In the genomic region with DNA sequence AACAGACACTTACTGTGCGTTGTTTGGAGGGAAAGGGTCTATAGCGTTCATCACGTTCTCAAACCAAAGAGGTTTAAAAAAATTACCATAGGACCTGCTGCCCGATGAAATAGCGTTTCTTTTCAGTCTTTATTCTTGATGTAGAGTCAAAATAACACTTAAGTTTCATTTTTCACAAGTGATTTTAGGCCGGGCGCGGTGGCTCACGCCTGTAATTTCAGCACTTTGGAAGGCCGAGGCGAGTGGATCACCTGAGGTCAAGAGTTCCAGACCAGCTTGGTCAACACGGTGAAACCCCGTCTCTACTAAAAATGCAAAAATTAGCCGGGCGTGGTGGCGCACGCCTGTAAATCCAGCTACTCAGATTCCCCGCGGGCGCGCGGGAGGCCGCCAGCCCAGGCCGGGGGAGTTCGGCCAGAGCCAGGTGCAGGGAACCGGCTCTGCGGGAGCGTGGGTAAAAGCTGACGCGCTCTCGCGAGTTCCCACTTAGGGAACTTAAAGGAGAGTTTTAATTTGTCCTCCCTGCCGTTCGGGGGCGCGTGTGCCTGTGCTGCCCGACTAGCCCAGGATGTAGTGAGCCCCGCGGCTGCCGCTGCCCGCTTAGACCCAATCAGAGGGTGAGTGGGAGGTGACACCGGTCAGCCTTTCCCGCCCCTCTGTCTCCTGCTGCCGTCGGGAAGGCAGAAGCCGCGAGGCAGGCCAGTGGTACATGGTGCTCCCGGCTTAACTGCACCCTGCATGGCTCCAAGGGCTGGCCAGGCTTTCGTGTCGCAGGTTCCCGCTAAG, we compare ENCODE assay signal across 8 cellular contexts. TPM values are rescaled to one million over a fixed set of nuclear protein-coding genes. Genes with fewer than 3 reads are reported as not detected.
DNase-seq lines count a peak whose midpoint lies in the region; TF ChIP-seq lines count a peak whose summit lies in the region.

No MANE protein-coding gene starts in this region.

- no peaks in the 10 kb centered on the region for H3K9me3 ChIP-seq in PC-9 (ENCODE audit: insufficient read depth, low read depth)
- H3K9me3 ChIP-seq in tibial artery: no peaks in the 10 kb centered on the region

- POLR2A ChIA-PET in PC-9 (lab: Charles Lee; ENCODE audit: unreplicated experiment): interaction anchor here (1.0 kb wide), 1 partner anchor 457 kb away, joined by 3 read pairs; a partner anchor contains a TSS

- H3K36me3 Mint-ChIP-seq in osteocyte (ENCODE audit: unreplicated experiment): no peaks in the 10 kb centered on the region

- TF ChIP-seq CTCF in GM12865 (IDR thresholded peaks at IDR 0.05; ENCODE audit: insufficient read depth, low read depth, low read length, missing control alignments): no peak
- no peak for TF ChIP-seq CTCF in HFF-Myc (IDR thresholded peaks at IDR 0.05; ENCODE audit: low read depth, low read length, missing control alignments)
- TF ChIP-seq CTCF in PC-9 (conservative IDR thresholded peaks at IDR 0.05): no peak
- TF ChIP-seq CTCF in osteocyte (IDR thresholded peaks at IDR 0.05): no peak
- TF ChIP-seq CTCF in tibial artery (IDR thresholded peaks at IDR 0.05): no peak

- H3K27me3 Mint-ChIP-seq in osteocyte (ENCODE audit: unreplicated experiment): no peaks in the 10 kb centered on the region

- H3K9me3 Mint-ChIP-seq in osteocyte (ENCODE audit: unreplicated experiment): no peaks in the 10 kb centered on the region

- H3K4me3 ChIP-seq in GM12865 (ENCODE audit: low read depth, low read length): peak overlapping the region; percentile 91
- H3K4me3 ChIP-seq in HFF-Myc (replicated peaks; ENCODE audit: low read depth, low read length): peak overlapping the region; percentile 96
- H3K4me3 ChIP-seq in PC-9: peak overlapping the region; percentile 92
- H3K4me3 ChIP-seq in tibial artery: peak overlapping the region; percentile 65 to 67

- peaks cover 18% of the 10 kb centered on the region for H3K79me2 ChIP-seq in PC-9 (ENCODE audit: low read depth)

- peak; percentile 85 for DNase-seq in GM12865 (ENCODE audit: low read depth)
- peak; percentile 48 for DNase-seq in HFF-Myc (ENCODE audit: extremely low read depth, low read depth)
- no peak for DNase-seq in PC-9
- peak; percentile 5 to 51 (median 20) for DNase-seq in activated naive CD4-positive, alpha-beta T cell (lab: John Stamatoyannopoulos, UW)
- DNase-seq in germinal center (ENCODE audit: low spot score): peak; percentile 73
- DNase-seq in osteocyte (ENCODE audit: extremely low spot score, unreplicated experiment): no peak
- DNase-seq in tibial artery: peak; percentile 86 to 91
- DNase-seq in NOMO-1 treated with DMSO at 0.1 percent for 48 hours (lab: John Stamatoyannopoulos, UW; ENCODE audit: unreplicated experiment): no peak

- BruUV-seq in PC-9 (replicated peaks; lab: Mats Ljungman, UMichigan): no TSS peak

- no peaks in the 10 kb centered on the region for H4K20me1 ChIP-seq in PC-9 (ENCODE audit: insufficient read depth)

- peak overlapping the region; percentile 35; the same call in 1 of the 2 replicates for H3K27ac ChIP-seq in PC-9
- peak overlapping the region; percentile 71 to 90 for H3K27ac ChIP-seq in tibial artery

- CTCF ChIA-PET in PC-9 (lab: Charles Lee): no interaction called here

- H3K36me3 ChIP-seq in PC-9 (ENCODE audit: low read depth) (no peaks in the 10 kb centered on the region), tibial artery (no peaks in the 10 kb centered on the region)

- H3F3A ChIP-seq in PC-9 (ENCODE audit: insufficient read depth, low read depth): peaks cover 7% of the 10 kb centered on the region; the same call in 1 of the 2 replicates

- peak overlapping the region; percentile 89 for H3K4me2 ChIP-seq in PC-9

- H3K4me1 ChIP-seq in PC-9 (replicated peaks; ENCODE audit: insufficient read depth): peaks cover 13% of the 10 kb centered on the region
- peaks cover 0 to 21% (median 8%) of the 10 kb centered on the region in 4 donors for H3K4me1 ChIP-seq in tibial artery

- H3K27me3 ChIP-seq in PC-9 (ENCODE audit: insufficient read depth, low read depth) (no peaks in the 10 kb centered on the region), tibial artery (no peaks in the 10 kb centered on the region)

- peak overlapping the region; percentile 100 for H2AFZ ChIP-seq in PC-9

- peaks cover 11% of the 10 kb centered on the region for H3K4me1 Mint-ChIP-seq in osteocyte (ENCODE audit: unreplicated experiment)

- H3K4me3 Mint-ChIP-seq in osteocyte (ENCODE audit: unreplicated experiment): peak overlapping the region; percentile 91

- intact Hi-C loops in PC-9 (cut with micrococcal nuclease; ENCODE audit: unreplicated experiment) (loop anchor here (2.0 to 10.0 kb wide), 2 partner anchors 260 to 380 kb away; a partner anchor contains a TSS), tibial artery (cut with DNase I; ENCODE audit: low total_unique reads) (no loop called here)

- no peaks in the 10 kb centered on the region for H3K9me2 ChIP-seq in PC-9 (ENCODE audit: insufficient read depth)

- peak overlapping the region; percentile 94 for H3K27ac Mint-ChIP-seq in osteocyte (ENCODE audit: unreplicated experiment)

RNA-seq across cellular contexts. Expression of a gene that starts 35.8 kb away (rescaled TPM):
- total RNA-seq in PC-9 (2021) (1.6 and 3.7 TPM in 2 replicates), osteocyte (19.9 and 23.6 TPM in 2 replicates)

Comparison
In these comparisons a context has a peak if more than half of its experiments do, and no peak if none do; other contexts are left out.
1. DNase-seq: peak in GM12865 (single experiment), HFF-Myc (single experiment), activated naive CD4-positive, alpha-beta T cell (4 of 4), germinal center (single experiment) and tibial artery (2 of 2); none in PC-9 (0 of 2), osteocyte (single experiment) and NOMO-1 treated with DMSO at 0.1 percent for 48 hours (single experiment).
2. Peak in every context shown above with its lines, with median percentiles within 50 percentile points of each other: H3K4me3 ChIP-seq.